16 cellular contexts compared by ENCODE assay signal in the genomic region with DNA sequence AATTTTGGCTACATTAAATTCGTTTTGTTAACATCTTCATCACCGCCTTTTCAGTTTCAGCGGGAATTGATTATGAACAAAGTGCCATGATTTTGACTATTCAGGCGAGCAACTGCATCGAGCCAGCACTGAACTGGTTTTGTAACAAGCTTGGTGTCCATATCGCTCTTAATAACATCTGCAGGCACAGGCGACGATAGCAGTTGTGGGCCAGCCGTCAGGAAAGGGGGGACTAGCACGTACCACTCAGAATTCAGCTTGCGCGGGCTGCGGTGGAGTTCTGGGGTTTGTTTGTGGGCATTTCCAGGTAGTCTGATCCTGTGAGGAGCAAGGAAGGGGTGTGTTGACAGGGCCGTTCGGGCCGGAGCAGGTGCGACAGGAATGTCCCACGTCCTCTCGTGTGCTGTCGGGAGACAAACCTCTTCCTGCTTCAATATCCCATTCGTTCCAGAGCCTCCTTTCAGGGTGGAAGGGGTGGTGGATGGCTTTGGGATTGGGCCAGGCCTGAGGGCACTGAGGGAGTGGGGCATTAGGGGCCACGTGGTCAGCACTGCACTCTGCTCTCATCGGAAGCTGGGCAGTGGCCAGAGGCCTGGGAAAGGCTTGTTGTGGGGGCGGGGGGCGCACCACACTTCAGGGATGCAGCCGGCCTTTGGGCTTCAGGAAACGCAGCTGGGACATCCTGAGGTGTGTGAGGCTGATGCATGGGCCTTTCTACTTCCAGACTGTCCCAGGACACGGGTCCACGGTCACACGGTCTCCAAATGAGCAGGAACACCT. TPM values are rescaled to one million over a fixed set of nuclear protein-coding genes. Genes with fewer than 3 reads are reported as not detected.
A peak's percentile ranks its signal among the peaks of the same experiment; 100 is the strongest.
DNase-seq lines count a peak whose midpoint lies in the region; TF ChIP-seq lines count a peak whose summit lies in the region.
"Had no signal": no experiment of that assay in that cellular context is flagged by ENCODE, and none has a peak within 500 bp of the region (broad histone marks: within the 10 kb centered on the region; RNA-seq: fewer than 3 reads in every experiment).

No MANE protein-coding gene starts in this region.

- H3K27ac ChIP-seq in HEK293 (ENCODE audit: extremely low read depth, low read depth, low read length) (no peak overlapping the region), Peyer's patch (no peak overlapping the region)
- H3K27ac ChIP-seq in effector memory CD4-positive, alpha-beta T cell (ENCODE audit: insufficient read depth, low read length, poor library complexity, severe bottlenecking): no peak overlapping the region

- peak; percentile 43 for DNase-seq in Ammon's horn (ENCODE audit: low spot score)
- DNase-seq in glutamatergic neuron: no peak
- DNase-seq in mesothelial cell of epicardium (ENCODE audit: low spot score in 2 of 2, unreplicated experiment in 2 of 2): no peak
- DNase-seq in Peyer's patch: no peak
- DNase-seq in effector memory CD4-positive, alpha-beta T cell: no peak
- DNase-seq in globus pallidus (ENCODE audit: low spot score): no peak
- no peak for DNase-seq in HT-29 (ENCODE audit: low spot score)
- DNase-seq: activated CD8-positive, alpha-beta memory T cell treated with anti-CD3 and anti-CD28 coated beads, Interleukin-2, amount 50 U/mL, for 4 hours; activated naive CD4-positive, alpha-beta T cell treated with anti-CD3 and anti-CD28 coated beads, Interleukin-2, amount 10 ng/mL, durations not matched to agents 7 days and 5 days; H7; mesendoderm; NCI-H1436 treated with DMSO at 0.1 percent for 48 hours; NCI-H2227 treated with DMSO at 0.1 percent for 48 hours; occipital lobe; T-helper 2 cell had no signal

- H3K9me3 Mint-ChIP-seq in glutamatergic neuron (ENCODE audit: unreplicated experiment) (peaks cover 17% of the 10 kb centered on the region), mesothelial cell of epicardium (no peaks in the 10 kb centered on the region)
- H3K9me3 Mint-ChIP-seq: activated naive CD4-positive, alpha-beta T cell treated with anti-CD3 and anti-CD28 coated beads, Interleukin-2, amount 10 ng/mL, durations not matched to agents 7 days and 5 days had no signal

- peaks cover 36% of the 10 kb centered on the region for H3K4me1 Mint-ChIP-seq in glutamatergic neuron (ENCODE audit: low read depth, unreplicated experiment)
- H3K4me1 Mint-ChIP-seq in mesothelial cell of epicardium: peaks cover 37% of the 10 kb centered on the region

- peaks cover 10% of the 10 kb centered on the region for H3K27me3 Mint-ChIP-seq in glutamatergic neuron (ENCODE audit: unreplicated experiment)
- H3K27me3 Mint-ChIP-seq in mesothelial cell of epicardium (ENCODE audit: low read depth): no peaks in the 10 kb centered on the region
- H3K27me3 Mint-ChIP-seq: activated naive CD4-positive, alpha-beta T cell treated with anti-CD3 and anti-CD28 coated beads, Interleukin-2, amount 10 ng/mL, durations not matched to agents 7 days and 5 days had no signal

- H3K4me3 Mint-ChIP-seq in glutamatergic neuron (ENCODE audit: unreplicated experiment) (peak overlapping the region; percentile 5), mesothelial cell of epicardium (no peak overlapping the region)
- H3K4me3 Mint-ChIP-seq: activated naive CD4-positive, alpha-beta T cell treated with anti-CD3 and anti-CD28 coated beads, Interleukin-2, amount 10 ng/mL, durations not matched to agents 7 days and 5 days had no signal

- POLR2A ChIA-PET in HEK293 (lab: Yijun Ruan, JAX): no interaction called here

- H3K9me3 ChIP-seq in HEK293 (ENCODE audit: control insufficient read depth, insufficient read depth, low read depth, low read length) (no peaks in the 10 kb centered on the region), Peyer's patch (no peaks in the 10 kb centered on the region)
- H3K9me3 ChIP-seq in effector memory CD4-positive, alpha-beta T cell (ENCODE audit: control insufficient read depth, low read length): no peaks in the 10 kb centered on the region

- CTCF ChIA-PET in HEK293 (lab: Yijun Ruan, JAX): interaction anchor here (0.5 kb wide), 1 partner anchor 11 kb away, joined by 3 read pairs; no protein-coding TSS in a partner anchor

- peak overlapping the region; percentile 74 for H3K27ac Mint-ChIP-seq in glutamatergic neuron (ENCODE audit: unreplicated experiment)
- peak overlapping the region; percentile 81 for H3K27ac Mint-ChIP-seq in mesothelial cell of epicardium

- H3K36me3 ChIP-seq in HEK293 (ENCODE audit: control insufficient read depth in 2 of 2, insufficient read depth in 1 of 2, low read length in 2 of 2) (peaks cover 0 to 12% of the 10 kb centered on the region in 2 experiments; a peak in 2 of 3 replicates), Peyer's patch (no peaks in the 10 kb centered on the region)
- peaks cover 4% of the 10 kb centered on the region for H3K36me3 ChIP-seq in effector memory CD4-positive, alpha-beta T cell (ENCODE audit: control insufficient read depth, insufficient read depth, low read length)

- no peak overlapping the region for H3K4me3 ChIP-seq in HEK293 (ENCODE audit: low read depth, low read length)
- no peak overlapping the region for H3K4me3 ChIP-seq in Peyer's patch
- H3K4me3 ChIP-seq in effector memory CD4-positive, alpha-beta T cell (ENCODE audit: insufficient read depth, low read depth, low read length, poor library complexity, severe bottlenecking): no peak overlapping the region

- H3K4me1 ChIP-seq in HEK293 (ENCODE audit: control insufficient read depth, insufficient read depth, low read length) (peaks cover 12% of the 10 kb centered on the region), Peyer's patch (peaks cover 6 to 51% (median 15%) of the 10 kb centered on the region in 4 donors)
- H3K4me1 ChIP-seq in effector memory CD4-positive, alpha-beta T cell (ENCODE audit: control insufficient read depth, insufficient read depth, low read length, poor library complexity, severe bottlenecking): peaks cover 53% of the 10 kb centered on the region

- no peaks in the 10 kb centered on the region for H3K27me3 ChIP-seq in Peyer's patch
- no peaks in the 10 kb centered on the region for H3K27me3 ChIP-seq in effector memory CD4-positive, alpha-beta T cell (replicated peaks; ENCODE audit: control insufficient read depth, insufficient read depth, low read length, poor library complexity, severe bottlenecking)

- H3K36me3 Mint-ChIP-seq in glutamatergic neuron (ENCODE audit: unreplicated experiment) (no peaks in the 10 kb centered on the region), mesothelial cell of epicardium (no peaks in the 10 kb centered on the region)

- TF ChIP-seq CTCF in HEK293 (tag by site-specific recombination; IDR thresholded peaks at IDR 0.05): no peak
- no peak for TF ChIP-seq CTCF in glutamatergic neuron (IDR thresholded peaks at IDR 0.05; ENCODE audit: partially characterized antibody, unreplicated experiment)
- TF ChIP-seq CTCF in mesothelial cell of epicardium (IDR thresholded peaks at IDR 0.05; ENCODE audit: unreplicated experiment): no peak
- TF ChIP-seq CTCF in Peyer's patch (IDR thresholded peaks at IDR 0.05): no peak

- no peak for TF ChIP-seq POLR2A in Peyer's patch (IDR thresholded peaks at IDR 0.05)

TF ChIP-seq in HEK293, 187 proteins besides CTCF, POLR2A, EP300 and RAD21:
- TF ChIP-seq ZNF211 (tag by site-specific recombination; IDR thresholded peaks at IDR 0.05; ENCODE audit: low read depth) (no peak), ZNF600 (tag by site-specific recombination; IDR thresholded peaks at IDR 0.05) (peak; percentile 57)

RNA-seq across cellular contexts. Expression of a gene that starts 39.1 kb away (rescaled TPM):
- 143 TPM for total RNA-seq in glutamatergic neuron (ENCODE audit: unreplicated experiment)
- 105 to 110 TPM (median 105 TPM) in 3 replicates for total RNA-seq in mesothelial cell of epicardium
- total RNA-seq in Peyer's patch: 10 to 100 TPM; 20.1 to 41.5 (median 37.1) TPM
- 12.1 and 15.2 TPM in 2 replicates for total RNA-seq in HT-29 (2014; rRNA removed; shearing (Covaris generic))
